In genomic region chr17:55348749-55349354, GRCh38 we compare ENCODE assay signal across 9 cellular contexts.
DNase-seq lines count a peak whose midpoint lies in the region; ATAC-seq and TF ChIP-seq lines count a peak whose summit lies in the region.
"Had no signal": no experiment of that assay in that cellular context is flagged by ENCODE, and none has a peak within 500 bp of the region (broad histone marks: within the 10 kb centered on the region; RNA-seq: fewer than 3 reads in every experiment).

No MANE protein-coding gene starts in this region.

- H3K27me3 ChIP-seq in HL-60 (ENCODE audit: insufficient read depth, poor library complexity, severe bottlenecking) = no peaks in the 10 kb centered on the region

- no peak overlapping the region for H3K4me3 ChIP-seq in HL-60 (replicated peaks; ENCODE audit: insufficient read depth, low read length)

- no peaks in the 10 kb centered on the region for H3K36me3 Mint-ChIP-seq in neural crest cell (ENCODE audit: low read depth)

- DNase-seq in HL-60 (ENCODE audit: low read depth in 1 of 2, low spot score in 1 of 2) (peak in 1 of 2 experiments; percentile 34), NOMO-1 (lab: John Stamatoyannopoulos, UW; ENCODE audit: unreplicated experiment in 2 of 2) (peak; percentile 35 to 45), activated T-cell treated with anti-CD3 and anti-CD28 coated beads for 48 hours (ENCODE audit: low read depth) (peak; percentile 33), fibroblast of gingiva (ENCODE audit: low read depth) (peak; percentile 37), neural crest cell (ENCODE audit: low read depth, low spot score) (peak; percentile 46), NK-92 (lab: John Stamatoyannopoulos, UW; ENCODE audit: unreplicated experiment) (no peak)

- no peak overlapping the region for H3K27ac Mint-ChIP-seq in neural crest cell (ENCODE audit: unreplicated experiment)

- H3K27me3 Mint-ChIP-seq in neural crest cell (ENCODE audit: low read depth) = no peaks in the 10 kb centered on the region
- H3K27me3 Mint-ChIP-seq: central memory CD8-positive, alpha-beta T cell had no signal

- H3K9me3 Mint-ChIP-seq in neural crest cell = peaks cover 2% of the 10 kb centered on the region
- H3K9me3 Mint-ChIP-seq: central memory CD8-positive, alpha-beta T cell had no signal

- ATAC-seq in GM18519 (IDR thresholded peaks at IDR 0.05; ENCODE audit: low FRiP score, unreplicated experiment) = no peak

- H3K4me3 Mint-ChIP-seq in neural crest cell = no peak overlapping the region
- H3K4me3 Mint-ChIP-seq: central memory CD8-positive, alpha-beta T cell had no signal

- TF ChIP-seq CTCF in GM12873 (IDR thresholded peaks at IDR 0.05; ENCODE audit: insufficient read depth, low read depth, low read length, missing control alignments) (peak; percentile 81), HL-60 (IDR thresholded peaks at IDR 0.05; ENCODE audit: insufficient read depth, low read length) (peak; percentile 85), neural crest cell (conservative IDR thresholded peaks at IDR 0.05) (peak; percentile 92)

- peaks cover 10% of the 10 kb centered on the region for H3K4me1 Mint-ChIP-seq in neural crest cell

- H3K27ac ChIP-seq in HL-60 (replicated peaks) = no peak overlapping the region
